In the genomic region with DNA sequence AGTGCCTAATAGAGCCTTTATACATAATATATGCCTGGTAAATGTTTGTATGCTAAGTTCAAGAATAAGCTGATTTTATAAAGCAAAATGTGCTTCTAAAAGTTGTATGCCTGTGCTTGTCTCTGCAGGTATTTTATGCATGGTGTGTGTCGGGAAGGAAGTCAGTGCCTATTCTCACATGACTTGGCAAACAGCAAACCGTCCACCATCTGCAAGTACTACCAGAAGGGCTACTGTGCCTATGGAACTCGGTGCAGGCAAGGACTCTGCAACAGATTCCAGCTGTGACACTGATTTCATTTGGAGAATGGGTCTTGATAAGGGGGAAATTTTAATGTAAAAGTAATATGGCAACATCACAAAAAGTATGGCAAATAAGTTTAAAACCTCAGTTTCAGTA, we compare ENCODE assay signal across 21 cellular contexts. TPM values are rescaled to one million over a fixed set of nuclear protein-coding genes. Genes with fewer than 3 reads are reported as not detected.
"Had no signal": no experiment of that assay in that cellular context is flagged by ENCODE, and none has a peak within 500 bp of the region (broad histone marks: within the 10 kb centered on the region; RNA-seq: fewer than 3 reads in every experiment).

No MANE protein-coding gene starts in this region.

- DNase-seq: activated CD4-positive, alpha-beta T cell treated with anti-CD3 and anti-CD28 coated beads for 48 hours; activated CD4-positive, alpha-beta T cell treated with anti-CD3 and anti-CD28 coated beads, Interleukin-2, amount 50 U/mL, for 4 hours; activated CD8-positive, alpha-beta memory T cell treated with anti-CD3 and anti-CD28 coated beads, Interleukin-2, amount 10 ng/mL, durations not matched to agents 7 days and 5 days; activated effector memory CD4-positive, alpha-beta T cell treated with anti-CD3 and anti-CD28 coated beads, Interleukin-2, amount 50 U/mL, for 16 hours; activated naive CD4-positive, alpha-beta T cell treated with anti-CD3 and anti-CD28 coated beads, Interleukin-2, amount 10 ng/mL, durations not matched to agents 7 days and 5 days; activated naive CD8-positive, alpha-beta T cell treated with anti-CD3 and anti-CD28 coated beads, Interleukin-2, amount 10 ng/mL, durations not matched to agents 7 days and 5 days; activated T-cell treated with anti-CD3 and anti-CD28 coated beads, Interleukin-2, amount 50 U/mL, for 24 hours; aorta; caudate nucleus; Kasumi-1; NCI-H1105 treated with DMSO at 0.1 percent for 48 hours; NCI-H146; NCI-H187 treated with DMSO at 0.1 percent for 48 hours; NCI-H2081 treated with DMSO at 0.1 percent for 48 hours; NCI-H446; NCI-H524; SHP77 treated with DMSO at 0.1 percent for 48 hours had no signal

- ATAC-seq: activated CD4-positive, CD25-positive, alpha-beta regulatory T cell treated with anti-CD3 and anti-CD28 coated beads, Interleukin-2, amount 50 U/mL, for 24 hours; activated CD8-positive, alpha-beta memory T cell treated with anti-CD3 and anti-CD28 coated beads, Interleukin-2, amount 10 ng/mL, durations not matched to agents 7 days and 5 days had no signal

RNA-seq across cellular contexts. Expression of a gene that starts 23.4 kb away (rescaled TPM):
- total RNA-seq: activated CD8-positive, alpha-beta memory T cell treated with anti-CD3 and anti-CD28 coated beads, Interleukin-2, amount 10 ng/mL, durations not matched to agents 7 days and 5 days; activated naive CD8-positive, alpha-beta T cell treated with anti-CD3 and anti-CD28 coated beads, Interleukin-2, amount 10 ng/mL, durations not matched to agents 7 days and 5 days; activated T-helper 1 cell treated with anti-CD3 and anti-CD28 coated beads, Interleukin-12 subunit alpha, Interleukin-12 subunit beta, Interleukin-2, Interleukin-4 antibody, amounts not matched to agents 30 ng/mL and 10 ng/mL and 1 ng/mL, durations not matched to agents 14 hours and 24 hours and 36 hours; aorta; chondrocyte; SK-MEL-5 had no signal
